ENCODE assay signal across 11 cellular contexts in the genomic region with DNA sequence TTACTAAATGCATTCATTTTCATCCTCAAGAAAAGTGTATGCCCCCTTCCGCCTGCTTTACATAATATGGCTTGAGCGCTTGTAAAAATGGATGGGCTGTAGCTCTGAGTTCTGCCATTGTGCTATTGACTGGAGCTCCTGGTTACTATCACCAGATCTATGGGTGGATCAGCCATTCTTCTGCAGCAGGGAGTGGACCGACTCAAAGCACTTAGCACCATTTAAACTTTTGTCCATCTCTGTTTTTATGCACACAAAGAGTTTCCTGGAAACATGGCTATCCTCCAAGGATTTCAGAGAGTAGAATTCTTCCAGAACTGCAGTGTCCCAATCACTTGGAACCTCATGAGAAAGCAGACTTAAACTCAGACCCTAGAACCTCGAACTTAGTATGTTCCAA. TPM values are rescaled to one million over a fixed set of nuclear protein-coding genes. Genes with fewer than 3 reads are reported as not detected.
DNase-seq lines count a peak whose midpoint lies in the region; ATAC-seq, FAIRE-seq and TF ChIP-seq lines count a peak whose summit lies in the region.
"Had no signal": no experiment of that assay in that cellular context is flagged by ENCODE, and none has a peak within 500 bp of the region (broad histone marks: within the 10 kb centered on the region; RNA-seq: fewer than 3 reads in every experiment).

No MANE protein-coding gene starts in this region.

- no TSS peak for BruUV-seq in mammary epithelial cell (replicated peaks; lab: Mats Ljungman, UMichigan)
- BruUV-seq in HepG2 (replicated peaks; lab: Mats Ljungman, UMichigan) = no TSS peak

- H3K9me3 ChIP-seq in mammary epithelial cell (replicated peaks; ENCODE audit: insufficient read depth, low read length) = no peaks in the 10 kb centered on the region
- H3K9me3 ChIP-seq in HepG2 (ENCODE audit: low read length) = no peaks in the 10 kb centered on the region
- no peaks in the 10 kb centered on the region for H3K9me3 ChIP-seq in subcutaneous abdominal adipose tissue (ENCODE audit: control insufficient read depth in 5 of 5, low read length in 5 of 5)

- no peaks in the 10 kb centered on the region for H3K9me3 Mint-ChIP-seq in activated CD4-positive, alpha-beta memory T cell treated with anti-CD3 and anti-CD28 coated beads for 36 hours
- no peaks in the 10 kb centered on the region for H3K9me3 Mint-ChIP-seq in activated CD4-positive, alpha-beta memory T cell treated with anti-CD3 and anti-CD28 coated beads, Interleukin-2, amount 10 ng/mL, durations not matched to agents 7 days and 5 days

- H3K4me2 ChIP-seq in mammary epithelial cell (ENCODE audit: insufficient read depth, low read depth, low read length) (peak overlapping the region; percentile 69), HepG2 (ENCODE audit: low read depth, low read length) (peak overlapping the region; percentile 87)
- H3K4me2 ChIP-seq: KMS-11 had no signal

- no peak for TF ChIP-seq RAD21 in HepG2 (CRISPR knock-in tag; IDR thresholded peaks at IDR 0.05)

- H3K4me3 ChIP-seq in mammary epithelial cell (replicated peaks in 1 of 3; ENCODE audit: insufficient read depth in 1 of 3, low read depth in 2 of 3, low read length in 3 of 3) (no peak overlapping the region), HepG2 (replicated peaks in 1 of 3; ENCODE audit: insufficient read depth in 1 of 3, low read depth in 2 of 3, low read length in 3 of 3) (peak overlapping the region; percentile 54 to 75 (median 59)), subcutaneous abdominal adipose tissue (ENCODE audit: low read depth in 1 of 5, low read length in 5 of 5) (peak overlapping the region in 1 of 5 donors; percentile 39)

- TF ChIP-seq POLR2A in HepG2 (IDR thresholded peaks at IDR 0.05; ENCODE audit: insufficient read depth in 1 of 2, low read depth in 2 of 2, low read length in 2 of 2) = no peak

- H2AFZ ChIP-seq in mammary epithelial cell (ENCODE audit: low read depth, low read length) (peak overlapping the region; percentile 76), HepG2 (ENCODE audit: low read length) (no peak overlapping the region)

- peak overlapping the region; percentile 65 for H3K4me3 Mint-ChIP-seq in activated CD4-positive, alpha-beta memory T cell treated with anti-CD3 and anti-CD28 coated beads for 36 hours
- H3K4me3 Mint-ChIP-seq in activated CD4-positive, alpha-beta memory T cell treated with anti-CD3 and anti-CD28 coated beads, Interleukin-2, amount 10 ng/mL, durations not matched to agents 7 days and 5 days = no peak overlapping the region

- ATAC-seq in HepG2 = no peak

- peak; percentile 72 for FAIRE-seq in HepG2 (lab: Jason Lieb, UNC)

- H3K27ac ChIP-seq in mammary epithelial cell (ENCODE audit: insufficient read depth, low read depth, low read length) (no peak overlapping the region), HepG2 (ENCODE audit: extremely low read length, insufficient read depth, low read length) (peak overlapping the region; percentile 94), subcutaneous abdominal adipose tissue (ENCODE audit: low read depth, low read length) (peak overlapping the region; percentile 55)
- H3K27ac ChIP-seq: KMS-11 had no signal

- DNase-seq in activated CD4-positive, alpha-beta memory T cell treated with anti-CD3 and anti-CD28 coated beads for 36 hours = no peak
- no peak for DNase-seq in activated CD4-positive, alpha-beta memory T cell treated with anti-CD3 and anti-CD28 coated beads, Interleukin-2, amount 10 ng/mL, durations not matched to agents 7 days and 5 days
- DNase-seq in mammary epithelial cell (no peak), HepG2 (ENCODE audit: low spot score) (no peak), SKM-1 (lab: John Stamatoyannopoulos, UW; ENCODE audit: unreplicated experiment) (no peak), SKM-1 treated with dmso at 0.1 percent for 144 hours (lab: John Stamatoyannopoulos, UW; ENCODE audit: unreplicated experiment) (no peak), hippocampal formation (lab: John Stamatoyannopoulos, UW) (no peak)
- DNase-seq: activated gamma-delta T cell treated with Interleukin-2 at 50 U/mL for 16 hours; stimulated activated CD4-positive, alpha-beta T cell treated with anti-CD3 and anti-CD28 coated beads, Interleukin-4, amount 100 ng/mL, for 4 hours had no signal

- peaks cover 55% of the 10 kb centered on the region for H3K4me1 ChIP-seq in mammary epithelial cell (ENCODE audit: insufficient read depth, low read length)
- H3K4me1 ChIP-seq in HepG2 (ENCODE audit: insufficient read depth, low read length) = peaks cover 72% of the 10 kb centered on the region
- peaks cover 14 to 61% (median 35%) of the 10 kb centered on the region in 5 donors for H3K4me1 ChIP-seq in subcutaneous abdominal adipose tissue (ENCODE audit: control insufficient read depth in 5 of 5, insufficient read depth in 5 of 5, low read length in 5 of 5)

- H3K27me3 ChIP-seq in mammary epithelial cell (ENCODE audit: insufficient read depth, low read length) = no peaks in the 10 kb centered on the region
- H3K27me3 ChIP-seq in HepG2 (ENCODE audit: control insufficient read depth in 1 of 2, insufficient read depth in 2 of 2, low read length in 2 of 2) = no peaks in the 10 kb centered on the region
- no peaks in the 10 kb centered on the region for H3K27me3 ChIP-seq in subcutaneous abdominal adipose tissue (ENCODE audit: control insufficient read depth in 5 of 5, insufficient read depth in 4 of 5, low read length in 5 of 5)

- in situ Hi-C loops in mammary epithelial cell (cut with MboI; ENCODE audit: low sequenced_read_pairs in 2 of 2) = no loop called here
- in situ Hi-C loops in HepG2 (cut with HindIII; ENCODE audit: extremely low pct_ligation_motif_present, low pct_unique_long_range_greater_than_20kb) = loop anchor here (10.0 to 25.0 kb wide), 2 partner anchors 298 to 426 kb away; a partner anchor contains a TSS

- intact Hi-C loops in activated CD4-positive, alpha-beta memory T cell treated with anti-CD3 and anti-CD28 coated beads for 36 hours (cut with micrococcal nuclease) = no loop called here
- intact Hi-C loops in mammary epithelial cell (cut with micrococcal nuclease) (no loop called here), HepG2 (cut with micrococcal nuclease; ENCODE audit: unreplicated experiment) (no loop called here)

- CTCF ChIA-PET in activated CD4-positive, alpha-beta memory T cell treated with anti-CD3 and anti-CD28 coated beads for 36 hours (lab: Charles Lee) = interaction anchor here (1.1 to 2.7 kb wide), 4 partner anchors 9 to 340 kb away, joined by 3 to 22 read pairs (median 8); no protein-coding TSS in a partner anchor
- CTCF ChIA-PET in activated CD4-positive, alpha-beta memory T cell treated with anti-CD3 and anti-CD28 coated beads, Interleukin-2, amount 10 ng/mL, durations not matched to agents 7 days and 5 days (lab: Charles Lee) = interaction anchor here (1.3 to 2.3 kb wide), 3 partner anchors 9 to 168 kb away, joined by 5 to 21 read pairs (median 7); no protein-coding TSS in a partner anchor
- CTCF ChIA-PET in mammary epithelial cell (lab: Charles Lee; ENCODE audit: low non-redundant PET) (no interaction called here), HepG2 (lab: Yijun Ruan, JAX; ENCODE audit: low intra/inter-chr PET ratio, low total read pairs) (no interaction called here)

- TF ChIP-seq CTCF in mammary epithelial cell (conservative IDR thresholded peaks at IDR 0.05 in 1 of 2, IDR thresholded peaks at IDR 0.05 in 1 of 2; ENCODE audit: extremely low read depth in 1 of 2, insufficient read depth in 1 of 2, low read depth in 1 of 2, low read length in 2 of 2) (no peak), HepG2 (CRISPR knock-in tag; IDR thresholded peaks at IDR 0.05) (no peak)

- H3K36me3 ChIP-seq in mammary epithelial cell (ENCODE audit: insufficient read depth, low read length) = no peaks in the 10 kb centered on the region
- no peaks in the 10 kb centered on the region; a peak in 1 of 5 replicates for H3K36me3 ChIP-seq in HepG2 (replicated peaks in 1 of 2; ENCODE audit: control insufficient read depth in 1 of 2, insufficient read depth in 2 of 2, low read length in 2 of 2)
- no peaks in the 10 kb centered on the region for H3K36me3 ChIP-seq in subcutaneous abdominal adipose tissue (ENCODE audit: control insufficient read depth in 5 of 5, insufficient read depth in 5 of 5, low read length in 5 of 5)

- peaks cover 6% of the 10 kb centered on the region for H3K79me2 ChIP-seq in mammary epithelial cell (ENCODE audit: insufficient read depth, low read length)
- peaks cover 18% of the 10 kb centered on the region for H3K79me2 ChIP-seq in HepG2 (ENCODE audit: insufficient read depth, low read length)

- H3K27ac Mint-ChIP-seq in activated CD4-positive, alpha-beta memory T cell treated with anti-CD3 and anti-CD28 coated beads for 36 hours = no peak overlapping the region
- H3K27ac Mint-ChIP-seq in activated CD4-positive, alpha-beta memory T cell treated with anti-CD3 and anti-CD28 coated beads, Interleukin-2, amount 10 ng/mL, durations not matched to agents 7 days and 5 days = no peak overlapping the region

- no peaks in the 10 kb centered on the region for H3K27me3 Mint-ChIP-seq in activated CD4-positive, alpha-beta memory T cell treated with anti-CD3 and anti-CD28 coated beads for 36 hours
- H3K27me3 Mint-ChIP-seq in activated CD4-positive, alpha-beta memory T cell treated with anti-CD3 and anti-CD28 coated beads, Interleukin-2, amount 10 ng/mL, durations not matched to agents 7 days and 5 days = no peaks in the 10 kb centered on the region

- POLR2A ChIA-PET in activated CD4-positive, alpha-beta memory T cell treated with anti-CD3 and anti-CD28 coated beads for 36 hours (lab: Charles Lee) = interaction anchor here (0.5 to 2.4 kb wide), 4 partner anchors 9 to 173 kb away, joined by 3 to 15 read pairs (median 5); a partner anchor contains a TSS
- POLR2A ChIA-PET in activated CD4-positive, alpha-beta memory T cell treated with anti-CD3 and anti-CD28 coated beads, Interleukin-2, amount 10 ng/mL, durations not matched to agents 7 days and 5 days (lab: Charles Lee) = interaction anchor here (0.8 to 2.1 kb wide), 6 partner anchors 8 to 404 kb away, joined by 3 to 16 read pairs (median 4); a partner anchor contains a TSS
- POLR2A ChIA-PET in HepG2 (lab: Yijun Ruan, JAX) = interaction anchor here (1.0 to 3.6 kb wide), 23 partner anchors 9 to 436 kb away, joined by 3 to 39 read pairs (median 5); a partner anchor contains a TSS

- WGBS in mammary epithelial cell (ENCODE audit: low coverage, missing lambda C conversion rate) = 33% methylated on average over 3 of the region's 4 CpGs
- 6% methylated on average over 4 of the region's 4 CpGs for WGBS in HepG2 (ENCODE audit: low lambda C conversion rate)

- TF ChIP-seq EP300 in HepG2 (IDR thresholded peaks at IDR 0.05; ENCODE audit: low read depth in 2 of 2, low read length in 2 of 2) (no peak), HepG2 (CRISPR knock-in tag; IDR thresholded peaks at IDR 0.05; ENCODE audit: borderline replicate concordance) (no peak)

- peaks cover 2% of the 10 kb centered on the region for H3K36me3 Mint-ChIP-seq in activated CD4-positive, alpha-beta memory T cell treated with anti-CD3 and anti-CD28 coated beads for 36 hours
- peaks cover 3% of the 10 kb centered on the region for H3K36me3 Mint-ChIP-seq in activated CD4-positive, alpha-beta memory T cell treated with anti-CD3 and anti-CD28 coated beads, Interleukin-2, amount 10 ng/mL, durations not matched to agents 7 days and 5 days (ENCODE audit: low read depth)

- dilution Hi-C loops in mammary epithelial cell (cut with HindIII; ENCODE audit: low sequenced_read_pairs) = loop anchor here (25.0 kb wide), 1 partner anchor 176 kb away; no protein-coding TSS in a partner anchor

- no peak overlapping the region for H3K9ac ChIP-seq in mammary epithelial cell (ENCODE audit: insufficient read depth, low read length)
- peak overlapping the region; percentile 81 for H3K9ac ChIP-seq in HepG2 (ENCODE audit: insufficient read depth, low read depth, low read length)
- peak overlapping the region in 1 of 5 donors; percentile 48 for H3K9ac ChIP-seq in subcutaneous abdominal adipose tissue (ENCODE audit: low read length in 5 of 5)
- H3K9ac ChIP-seq: KMS-11 had no signal

- no peaks in the 10 kb centered on the region for H4K20me1 ChIP-seq in mammary epithelial cell (ENCODE audit: insufficient read depth, low read length)
- H4K20me1 ChIP-seq in HepG2 (ENCODE audit: insufficient read depth, low read length) = no peaks in the 10 kb centered on the region

- H3K4me1 Mint-ChIP-seq in activated CD4-positive, alpha-beta memory T cell treated with anti-CD3 and anti-CD28 coated beads for 36 hours (ENCODE audit: low read depth) = peaks cover 60% of the 10 kb centered on the region
- H3K4me1 Mint-ChIP-seq in activated CD4-positive, alpha-beta memory T cell treated with anti-CD3 and anti-CD28 coated beads, Interleukin-2, amount 10 ng/mL, durations not matched to agents 7 days and 5 days = peaks cover 58% of the 10 kb centered on the region

RNA-seq across cellular contexts. Expression of a gene that starts 4.5 kb away (rescaled TPM):
- total RNA-seq in activated CD4-positive, alpha-beta memory T cell treated with anti-CD3 and anti-CD28 coated beads for 36 hours = 10 to 100 TPM; 45.0 to 46.9 TPM
- 10 to 100 TPM; 44.5 to 46.4 TPM for total RNA-seq in activated CD4-positive, alpha-beta memory T cell treated with anti-CD3 and anti-CD28 coated beads, Interleukin-2, amount 10 ng/mL, durations not matched to agents 7 days and 5 days
- total RNA-seq in mammary epithelial cell (100 to 1,000 TPM in 1 of 2 donors, 10 to 100 TPM in 1; 57.2 to 104 TPM), HepG2 (2016; rRNA removed; fragmentation: Illumina TruSeq; extraction: Trizol) (20.3 and 27.7 TPM in 2 replicates)
- polyA plus RNA-seq in mammary epithelial cell (89.1 TPM), HepG2 (2011; rRNA removed) (71.1 and 77.1 TPM in 2 replicates)
- 125 TPM for polyA minus RNA-seq in mammary epithelial cell
- total RNA-seq in HepG2 (2016; cell fraction: cytosol; rRNA removed; fragmentation: Illumina TruSeq; extraction: Trizol; ENCODE audit: low read depth) = 5.7 and 8.8 TPM in 2 replicates
- total RNA-seq in HepG2 (2016; cell fraction: insoluble cytoplasmic fraction; rRNA removed; fragmentation: Illumina TruSeq; extraction: Trizol) = 22.2 and 31.9 TPM in 2 replicates
- total RNA-seq in HepG2 (2016; cell fraction: membrane; rRNA removed; fragmentation: Illumina TruSeq; extraction: Trizol) = 14.7 and 15.0 TPM in 2 replicates
- total RNA-seq in HepG2 (2016; cell fraction: nucleus; rRNA removed; fragmentation: Illumina TruSeq; extraction: Trizol) = 34.7 and 36.8 TPM in 2 replicates
- 46.5 and 51.7 TPM in 2 replicates for polyA plus RNA-seq in HepG2 (2011; cell fraction: cytosol; rRNA removed)
- 87.4 and 94.3 TPM in 2 replicates for polyA plus RNA-seq in HepG2 (2011; cell fraction: nucleus; rRNA removed)
- polyA plus RNA-seq in HepG2 (2012) = 32.2 and 36.9 TPM in 2 replicates
- 2.7 and 3.2 TPM in 2 replicates for polyA plus RNA-seq in HepG2 (2016; cell fraction: cytosol; fragmentation: Illumina TruSeq; extraction: Trizol; ENCODE audit: low read depth)
- polyA plus RNA-seq in HepG2 (2016; cell fraction: insoluble cytoplasmic fraction; fragmentation: Illumina TruSeq; extraction: Trizol; ENCODE audit: low read depth) = 41.7 and 43.4 TPM in 2 replicates
- polyA plus RNA-seq in HepG2 (2016; cell fraction: membrane; fragmentation: Illumina TruSeq; extraction: Trizol; ENCODE audit: low read depth) = 9.9 and 10.5 TPM in 2 replicates
- 52.2 and 60.2 TPM in 2 replicates for polyA plus RNA-seq in HepG2 (2016; cell fraction: nucleus; fragmentation: Illumina TruSeq; extraction: Trizol; ENCODE audit: insufficient read depth, low read depth)
- polyA minus RNA-seq in HepG2 (2011; rRNA and poly(A)+ RNA removed; ENCODE audit: low replicate concordance) = 149 and 174 TPM in 2 replicates
- 41.3 and 51.9 TPM in 2 replicates for polyA minus RNA-seq in HepG2 (2011; cell fraction: cytosol; rRNA and poly(A)+ RNA removed)
- 101 and 107 TPM in 2 replicates for polyA minus RNA-seq in HepG2 (2011; cell fraction: nucleus; rRNA and poly(A)+ RNA removed)

RNA-seq across cellular contexts. Expression of a gene that starts 27.9 kb away (rescaled TPM):
- 10 to 100 TPM; 13.9 to 15.5 TPM for total RNA-seq in activated CD4-positive, alpha-beta memory T cell treated with anti-CD3 and anti-CD28 coated beads for 36 hours
- total RNA-seq in activated CD4-positive, alpha-beta memory T cell treated with anti-CD3 and anti-CD28 coated beads, Interleukin-2, amount 10 ng/mL, durations not matched to agents 7 days and 5 days = 10 to 100 TPM; 17.9 to 19.4 TPM
- 10 to 100 TPM; 14.8 to 26.3 TPM for total RNA-seq in mammary epithelial cell
- 15.8 TPM for polyA plus RNA-seq in mammary epithelial cell
- 12.0 TPM for polyA minus RNA-seq in mammary epithelial cell
- 15.0 and 15.9 TPM in 2 replicates for total RNA-seq in HepG2 (2016; rRNA removed; fragmentation: Illumina TruSeq; extraction: Trizol)
- 1.1 and 1.4 TPM in 2 replicates for total RNA-seq in HepG2 (2016; cell fraction: cytosol; rRNA removed; fragmentation: Illumina TruSeq; extraction: Trizol; ENCODE audit: low read depth)
- 14.6 and 15.0 TPM in 2 replicates for total RNA-seq in HepG2 (2016; cell fraction: insoluble cytoplasmic fraction; rRNA removed; fragmentation: Illumina TruSeq; extraction: Trizol)
- 4.5 and 4.9 TPM in 2 replicates for total RNA-seq in HepG2 (2016; cell fraction: membrane; rRNA removed; fragmentation: Illumina TruSeq; extraction: Trizol)
- 6.9 and 8.2 TPM in 2 replicates for total RNA-seq in HepG2 (2016; cell fraction: nucleus; rRNA removed; fragmentation: Illumina TruSeq; extraction: Trizol)
- 4.5 and 6.4 TPM in 2 replicates for polyA plus RNA-seq in HepG2 (2011; rRNA removed)
- polyA plus RNA-seq in HepG2 (2011; cell fraction: cytosol; rRNA removed) = 5.1 and 5.6 TPM in 2 replicates
- polyA plus RNA-seq in HepG2 (2011; cell fraction: nucleus; rRNA removed) = 6.1 and 6.4 TPM in 2 replicates
- 3.6 and 4.5 TPM in 2 replicates for polyA plus RNA-seq in HepG2 (2012)
- polyA plus RNA-seq in HepG2 (2016; cell fraction: cytosol; fragmentation: Illumina TruSeq; extraction: Trizol; ENCODE audit: low read depth) = 0.70 and 0.74 TPM in 2 replicates
- polyA plus RNA-seq in HepG2 (2016; cell fraction: insoluble cytoplasmic fraction; fragmentation: Illumina TruSeq; extraction: Trizol; ENCODE audit: low read depth) = 14.9 and 15.5 TPM in 2 replicates
- polyA plus RNA-seq in HepG2 (2016; cell fraction: membrane; fragmentation: Illumina TruSeq; extraction: Trizol; ENCODE audit: low read depth) = 1.9 and 2.0 TPM in 2 replicates
- 8.8 and 10.1 TPM in 2 replicates for polyA plus RNA-seq in HepG2 (2016; cell fraction: nucleus; fragmentation: Illumina TruSeq; extraction: Trizol; ENCODE audit: insufficient read depth, low read depth)
- polyA minus RNA-seq in HepG2 (2011; rRNA and poly(A)+ RNA removed; ENCODE audit: low replicate concordance) = 12.5 and 31.8 TPM in 2 replicates
- 5.6 and 5.8 TPM in 2 replicates for polyA minus RNA-seq in HepG2 (2011; cell fraction: cytosol; rRNA and poly(A)+ RNA removed)
- polyA minus RNA-seq in HepG2 (2011; cell fraction: nucleus; rRNA and poly(A)+ RNA removed) = 10.3 and 10.8 TPM in 2 replicates

Comparison
In these comparisons a context has a peak if more than half of its experiments do, and no peak if none do; other contexts are left out.
1. H3K4me3 ChIP-seq: peak in HepG2 (3 of 3); none in mammary epithelial cell (0 of 3).
2. CTCF ChIA-PET loops: an anchor here in activated CD4-positive, alpha-beta memory T cell treated with anti-CD3 and anti-CD28 coated beads for 36 hours (1.1 to 2.7 kb wide) and activated CD4-positive, alpha-beta memory T cell treated with anti-CD3 and anti-CD28 coated beads, Interleukin-2, amount 10 ng/mL, durations not matched to agents 7 days and 5 days (1.3 to 2.3 kb wide); none called in mammary epithelial cell and HepG2.